18 cellular contexts compared by ENCODE assay signal in genomic region chr21:42678618-42679295, GRCh38. TPM values are rescaled to one million over a fixed set of nuclear protein-coding genes. Genes with fewer than 3 reads are reported as not detected.
DNase-seq lines count a peak whose midpoint lies in the region; ATAC-seq and TF ChIP-seq lines count a peak whose summit lies in the region.
"Had no signal": no experiment of that assay in that cellular context is flagged by ENCODE, and none has a peak within 500 bp of the region (broad histone marks: within the 10 kb centered on the region; RNA-seq: fewer than 3 reads in every experiment).

No MANE protein-coding gene starts in this region.

- H3K4me1 Mint-ChIP-seq in CD4-positive, alpha-beta T cell (ENCODE audit: low read depth): peaks cover 46% of the 10 kb centered on the region
- H3K4me1 Mint-ChIP-seq in naive thymus-derived CD4-positive, alpha-beta T cell: peaks cover 30 to 70% (median 52%) of the 10 kb centered on the region in 7 donors
- H3K4me1 Mint-ChIP-seq: B cell had no signal

- DNase-seq in CD4-positive, alpha-beta T cell: no peak
- no peak for DNase-seq in naive thymus-derived CD4-positive, alpha-beta T cell
- peak; percentile 54 for DNase-seq in spleen
- DNase-seq in activated CD4-positive, alpha-beta T cell treated with anti-CD3 and anti-CD28 coated beads, Interleukin-2, amount 50 U/mL, for 48 hours: no peak
- no peak for DNase-seq in stimulated activated naive CD8-positive, alpha-beta T cell treated with anti-CD3 and anti-CD28 coated beads, Interleukin-15, Interleukin-2, amounts not matched to agents 100 U/mL and 50 U/mL, for 24 hours
- DNase-seq: CD4-positive, CD25-positive, alpha-beta regulatory T cell; DMS 273 treated with DMSO at 0.1 percent for 48 hours; GM23248; NCI-H2171; NCI-H524 treated with DMSO at 0.1 percent for 48 hours had no signal

- TF ChIP-seq CTCF in CD4-positive, alpha-beta T cell (IDR thresholded peaks at IDR 0.05): no peak
- TF ChIP-seq CTCF in VCaP (conservative IDR thresholded peaks at IDR 0.05) (no peak), spleen (IDR thresholded peaks at IDR 0.05 in 8 of 11, conservative IDR thresholded peaks at IDR 0.05 in 3 of 11) (no peak)

- H3K36me3 Mint-ChIP-seq in CD4-positive, alpha-beta T cell (ENCODE audit: low read depth): peaks cover 4% of the 10 kb centered on the region
- H3K36me3 Mint-ChIP-seq in naive thymus-derived CD4-positive, alpha-beta T cell: peaks cover 0 to 14% (median 3%) of the 10 kb centered on the region in 5 donors

- no peak for ATAC-seq in CD4-positive, alpha-beta T cell (ENCODE audit: poor library complexity)
- no peak for ATAC-seq in naive thymus-derived CD4-positive, alpha-beta T cell
- ATAC-seq in HG03565 (IDR thresholded peaks at IDR 0.05; ENCODE audit: unreplicated experiment): no peak
- ATAC-seq in stimulated activated naive CD8-positive, alpha-beta T cell treated with anti-CD3 and anti-CD28 coated beads, Interleukin-15, Interleukin-2, amounts not matched to agents 100 U/mL and 50 U/mL, for 24 hours: no peak
- ATAC-seq: HepG2, K562 had no signal

- H3K4me1 ChIP-seq in naive thymus-derived CD4-positive, alpha-beta T cell (ENCODE audit: control insufficient read depth in 2 of 2, insufficient read depth in 2 of 2, low read length in 2 of 2): peaks cover 4 to 37% of the 10 kb centered on the region in 2 donors
- H3K4me1 ChIP-seq in spleen: peaks cover 0 to 55% (median 17%) of the 10 kb centered on the region in 6 donors

- H3K27me3 ChIP-seq in CD4-positive, alpha-beta T cell (ENCODE audit: control insufficient read depth, insufficient read depth, low read length): no peaks in the 10 kb centered on the region
- no peaks in the 10 kb centered on the region for H3K27me3 ChIP-seq in naive thymus-derived CD4-positive, alpha-beta T cell (ENCODE audit: control insufficient read depth in 2 of 2, insufficient read depth in 2 of 2, low read length in 2 of 2)
- peaks cover 0 to 34% (median 0%) of the 10 kb centered on the region in 7 donors for H3K27me3 ChIP-seq in spleen (replicated peaks in 1 of 7)
- H3K27me3 ChIP-seq: SJSA1 had no signal

- TF ChIP-seq POLR2A in spleen (IDR thresholded peaks at IDR 0.05): no peak

- CTCF ChIA-PET in CD4-positive, alpha-beta T cell (lab: Charles Lee): no interaction called here
- CTCF ChIA-PET in naive thymus-derived CD4-positive, alpha-beta T cell (lab: Charles Lee): no interaction called here

- peak overlapping the region; percentile 38 for H3K4me3 Mint-ChIP-seq in CD4-positive, alpha-beta T cell
- H3K4me3 Mint-ChIP-seq in naive thymus-derived CD4-positive, alpha-beta T cell: peak overlapping the region in 3 of 10 donors; percentile 17 to 20 (median 18)
- H3K4me3 Mint-ChIP-seq: B cell; CD4-positive, CD25-positive, alpha-beta regulatory T cell had no signal

- no peak overlapping the region for H3K27ac ChIP-seq in CD4-positive, alpha-beta T cell (ENCODE audit: low read depth, low read length)
- H3K27ac ChIP-seq in VCaP (peak overlapping the region; percentile 100), spleen (no peak overlapping the region)
- no peak overlapping the region for H3K27ac ChIP-seq in naive thymus-derived CD4-positive, alpha-beta T cell (ENCODE audit: low read depth, low read length)
- H3K27ac ChIP-seq: GM23248, HL-60, SJSA1 had no signal

- POLR2A ChIA-PET in CD4-positive, alpha-beta T cell (lab: Charles Lee): no interaction called here
- POLR2A ChIA-PET in naive thymus-derived CD4-positive, alpha-beta T cell (lab: Charles Lee): interaction anchor here (1.2 kb wide), 1 partner anchor 15 kb away, joined by 4 read pairs; no protein-coding TSS in a partner anchor

- H3K36me3 ChIP-seq in naive thymus-derived CD4-positive, alpha-beta T cell (ENCODE audit: control insufficient read depth in 2 of 3, insufficient read depth in 3 of 3, low read length in 3 of 3): no peaks in the 10 kb centered on the region
- peaks cover 0 to 9% (median 0%) of the 10 kb centered on the region in 6 donors for H3K36me3 ChIP-seq in spleen
- H3K36me3 ChIP-seq: HAP-1 had no signal

- no peaks in the 10 kb centered on the region for H3K9me3 ChIP-seq in CD4-positive, alpha-beta T cell (ENCODE audit: control insufficient read depth, low read length)
- no peaks in the 10 kb centered on the region for H3K9me3 ChIP-seq in naive thymus-derived CD4-positive, alpha-beta T cell (ENCODE audit: control insufficient read depth in 2 of 3, low read length in 3 of 3)
- H3K9me3 ChIP-seq in spleen: no peaks in the 10 kb centered on the region
- H3K9me3 ChIP-seq: HAP-1, SJSA1 had no signal

- intact Hi-C loops in CD4-positive, alpha-beta T cell (cut with DNase I, micrococcal nuclease): no loop called here
- intact Hi-C loops in naive thymus-derived CD4-positive, alpha-beta T cell (cut with micrococcal nuclease): no loop called here
- intact Hi-C loops in spleen (cut with DNase I; ENCODE audit: low total_unique reads): no loop called here

- no peaks in the 10 kb centered on the region for H3K27me3 Mint-ChIP-seq in CD4-positive, alpha-beta T cell
- H3K27me3 Mint-ChIP-seq in naive thymus-derived CD4-positive, alpha-beta T cell: peaks cover 0 to 5% (median 0%) of the 10 kb centered on the region in 5 donors
- H3K27me3 Mint-ChIP-seq: CD4-positive, CD25-positive, alpha-beta regulatory T cell had no signal

- H3K27ac Mint-ChIP-seq in CD4-positive, alpha-beta T cell: no peak overlapping the region
- H3K27ac Mint-ChIP-seq in naive thymus-derived CD4-positive, alpha-beta T cell: peak overlapping the region in 6 of 9 donors; percentile 20 to 81 (median 62)
- H3K27ac Mint-ChIP-seq: B cell had no signal

- 67 to 87% (median 81%) methylated on average over 20 to 23 of the region's 23 CpGs for WGBS in spleen, 5 donors

- H3K9me3 Mint-ChIP-seq in CD4-positive, alpha-beta T cell: no peaks in the 10 kb centered on the region
- peaks cover 0 to 3% (median 0%) of the 10 kb centered on the region in 11 donors for H3K9me3 Mint-ChIP-seq in naive thymus-derived CD4-positive, alpha-beta T cell
- H3K9me3 Mint-ChIP-seq: CD4-positive, CD25-positive, alpha-beta regulatory T cell had no signal

- no peak overlapping the region for H3K4me3 ChIP-seq in naive thymus-derived CD4-positive, alpha-beta T cell (ENCODE audit: low read length)
- H3K4me3 ChIP-seq in spleen: no peak overlapping the region
- H3K4me3 ChIP-seq: GM23248, HAP-1, K562, SJSA1 had no signal

RNA-seq across cellular contexts. Expression of gene PDE9A, which starts 25.3 kb away (rescaled TPM):
- 10 to 100 TPM; 12.6 to 13.2 TPM for total RNA-seq in CD4-positive, alpha-beta T cell
- total RNA-seq in naive thymus-derived CD4-positive, alpha-beta T cell: 10 to 100 TPM; 14.1 to 18.4 (median 15.1) TPM
- 1 to 10 TPM; 5.9 to 7.9 TPM for polyA plus RNA-seq in naive thymus-derived CD4-positive, alpha-beta T cell
- 10 to 100 TPM; 15.1 to 45.5 (median 24.9) TPM for total RNA-seq in spleen
- polyA plus RNA-seq in spleen: 10 to 100 TPM in 2 of 3 donors, 1 to 10 TPM in 1; 7.9 to 33.5 (median 18.2) TPM
- total RNA-seq: GM23248 had no signal
- polyA plus RNA-seq: GM23248 had no signal
